Comparison of ENCODE assay signal across 31 cellular contexts in genomic region chr1:223223091-223223995, GRCh38.
"Had no signal": no experiment of that assay in that cellular context is flagged by ENCODE, and none has a peak within 500 bp of the region (broad histone marks: within the 10 kb centered on the region; RNA-seq: fewer than 3 reads in every experiment).

No MANE protein-coding gene starts in this region.

- H3K27ac ChIP-seq: adrenal gland, body of pancreas, colonic mucosa, dorsolateral prefrontal cortex, gastroesophageal sphincter, neural progenitor cell, right lobe of liver, upper lobe of left lung had no signal

- ATAC-seq: activated T-cell treated with anti-CD3 and anti-CD28 coated beads, Interleukin-2, amount 50 U/mL, for 72 hours; body of pancreas; effector memory CD8-positive, alpha-beta T cell; gastroesophageal sphincter; left colon; right lobe of liver; stimulated activated memory B cell treated with anti-CD40 and anti-IgM and Interleukin-4, amounts not matched to agents 10 μg/mL and 1 μg/mL and 100 μg/mL, for 72 hours; stimulated activated naive CD8-positive, alpha-beta T cell treated with anti-CD3 and anti-CD28 coated beads, Interleukin-15, amount 100 ng/mL, for 72 hours had no signal

- H3K27me3 ChIP-seq: adrenal gland, body of pancreas, colonic mucosa, dorsolateral prefrontal cortex, gastroesophageal sphincter, neural progenitor cell, right lobe of liver, upper lobe of left lung had no signal

- H2AFZ ChIP-seq: neural progenitor cell had no signal

- H3K9me3 ChIP-seq: colonic mucosa, right lobe of liver had no signal

- H3K4me2 ChIP-seq: neural progenitor cell had no signal

- H3K9ac ChIP-seq: neural progenitor cell had no signal

- DNase-seq: activated CD4-positive, alpha-beta memory T cell treated with anti-CD3 and anti-CD28 coated beads for 36 hours; activated CD4-positive, alpha-beta T cell treated with anti-CD3 and anti-CD28 coated beads, Interleukin-2, amount 10 ng/mL, durations not matched to agents 24 days and 14 days; activated CD4-positive, CD25-positive, alpha-beta regulatory T cell treated with anti-CD3 and anti-CD28 coated beads, Interleukin-2, amount 50 U/mL, for 72 hours; activated naive CD4-positive, alpha-beta T cell treated with anti-CD3 and anti-CD28 coated beads for 36 hours; activated naive CD8-positive, alpha-beta T cell treated with anti-CD3 and anti-CD28 coated beads for 36 hours; activated T-cell treated with anti-CD3 and anti-CD28 coated beads for 4 hours; activated T-cell treated with anti-CD3 and anti-CD28 coated beads, Interleukin-2, amount 50 U/mL, for 72 hours; aorta; body of pancreas; cerebellar nuclear complex; colonic mucosa; dorsolateral prefrontal cortex; effector memory CD8-positive, alpha-beta T cell; erythroblast; hippocampal formation; kidney; left colon; midbrain; natural killer cell; stimulated activated CD4-positive, alpha-beta T cell treated with anti-CD3 and anti-CD28 coated beads, Interleukin-12 subunit alpha, Interleukin-12 subunit beta, amount 100 ng/mL, for 4 hours; stimulated activated CD4-positive, alpha-beta T cell treated with anti-CD3 and anti-CD28 coated beads, Interleukin-4, amount 100 ng/mL, for 24 hours; stimulated activated naive CD8-positive, alpha-beta T cell treated with anti-CD3 and anti-CD28 coated beads, Interleukin-15, amount 100 ng/mL, for 72 hours; substantia nigra; T-helper 2 cell had no signal

- H3K4me1 ChIP-seq: adrenal gland, body of pancreas, colonic mucosa, gastroesophageal sphincter, neural progenitor cell, right lobe of liver, upper lobe of left lung had no signal

- H3K4me3 ChIP-seq: adrenal gland, body of pancreas, colonic mucosa, dorsolateral prefrontal cortex, gastroesophageal sphincter, neural progenitor cell, right lobe of liver, skin epidermis, upper lobe of left lung had no signal

- H3K36me3 ChIP-seq: adrenal gland, colonic mucosa, neural progenitor cell, right lobe of liver, upper lobe of left lung had no signal
